Comparison of ENCODE assay signal across 1 cellular context in genomic region chr5:172941067-172941516, GRCh38.
TF ChIP-seq lines count a peak whose summit lies in the region.

No MANE protein-coding gene starts in this region.

TF ChIP-seq in HepG2, 621 proteins besides CTCF, POLR2A, EP300 and RAD21:
- TF ChIP-seq AFF4 (CRISPR knock-in tag; IDR thresholded peaks at IDR 0.05) (no peak), LCORL (IDR thresholded peaks at IDR 0.05) (peak; percentile 72), LCORL (CRISPR knock-in tag; IDR thresholded peaks at IDR 0.05) (no peak), BCLAF1 (IDR thresholded peaks at IDR 0.05) (no peak), FIP1L1 (IDR thresholded peaks at IDR 0.05; ENCODE audit: borderline replicate concordance, insufficient read depth, low read depth, low read length) (no peak), ZFAT (CRISPR knock-in tag; conservative IDR thresholded peaks at IDR 0.05) (no peak)
